In genomic region chr4:12319765-12320164, GRCh38 we compare ENCODE assay signal across 21 cellular contexts.
"Had no signal": no experiment of that assay in that cellular context is flagged by ENCODE, and none has a peak within 500 bp of the region (broad histone marks: within the 10 kb centered on the region; RNA-seq: fewer than 3 reads in every experiment).

No MANE protein-coding gene starts in this region.

- H3K36me3 Mint-ChIP-seq: activated naive CD4-positive, alpha-beta T cell treated with anti-CD3 and anti-CD28 coated beads, Interleukin-2, amount 10 ng/mL, durations not matched to agents 7 days and 5 days; memory B cell; naive B cell had no signal

- FAIRE-seq: endometrium had no signal

- H3K4me3 Mint-ChIP-seq: activated CD4-positive, alpha-beta T cell treated with anti-CD3 and anti-CD28 coated beads, Interleukin-2, amount 10 ng/mL, durations not matched to agents 24 days and 14 days; activated CD8-positive, alpha-beta T cell treated with anti-CD3 and anti-CD28 coated beads for 36 hours; activated naive CD4-positive, alpha-beta T cell treated with anti-CD3 and anti-CD28 coated beads, Interleukin-2, amount 10 ng/mL, durations not matched to agents 7 days and 5 days; activated naive CD8-positive, alpha-beta T cell treated with anti-CD3 and anti-CD28 coated beads, Interleukin-2, amount 50 U/mL, for 24 hours; memory B cell; naive B cell; neural crest cell; T-helper 1 cell treated with Interleukin-12 subunit alpha and Interleukin-12 subunit beta and Interleukin-4 antibody, amounts not matched to agents 30 μg/mL and 1 μg/mL, for 36 hours had no signal

- H3K27ac ChIP-seq: cardiac muscle cell, dorsolateral prefrontal cortex, tibial artery, uterus had no signal

- H3K27me3 ChIP-seq: cardiac muscle cell, tibial artery, uterus had no signal

- ATAC-seq: activated CD8-positive, alpha-beta T cell treated with anti-CD3 and anti-CD28 coated beads for 36 hours; activated naive CD8-positive, alpha-beta T cell treated with anti-CD3 and anti-CD28 coated beads, Interleukin-2, amount 50 U/mL, for 24 hours; left ventricle myocardium superior had no signal

- H3K9me3 Mint-ChIP-seq: activated CD4-positive, alpha-beta T cell treated with anti-CD3 and anti-CD28 coated beads, Interleukin-2, amount 10 ng/mL, durations not matched to agents 24 days and 14 days; activated naive CD4-positive, alpha-beta T cell treated with anti-CD3 and anti-CD28 coated beads, Interleukin-2, amount 10 ng/mL, durations not matched to agents 7 days and 5 days; memory B cell; neural crest cell had no signal

- H3K36me3 ChIP-seq: cardiac muscle cell, tibial artery, uterus had no signal

- H3K4me1 ChIP-seq: tibial artery, uterus had no signal

- H3K27ac Mint-ChIP-seq: activated CD4-positive, alpha-beta T cell treated with anti-CD3 and anti-CD28 coated beads, Interleukin-2, amount 10 ng/mL, durations not matched to agents 24 days and 14 days; activated CD8-positive, alpha-beta T cell treated with anti-CD3 and anti-CD28 coated beads for 36 hours; activated naive CD4-positive, alpha-beta T cell treated with anti-CD3 and anti-CD28 coated beads, Interleukin-2, amount 10 ng/mL, durations not matched to agents 7 days and 5 days; activated naive CD8-positive, alpha-beta T cell treated with anti-CD3 and anti-CD28 coated beads, Interleukin-2, amount 50 U/mL, for 24 hours; activated T-helper 2 cell treated with anti-CD3 and anti-CD28 coated beads, Interferon-gamma antibody, Interleukin-2, Interleukin-4, amounts not matched to agents 10 μg/mL and 5 μg/mL and 100 μg/mL, durations not matched to agents 14 hours and 24 hours and 36 hours; memory B cell; naive B cell; progenitor cell of endocrine pancreas; T-helper 1 cell treated with Interleukin-12 subunit alpha and Interleukin-12 subunit beta and Interleukin-4 antibody, amounts not matched to agents 30 μg/mL and 1 μg/mL, for 36 hours had no signal

- H3K27me3 Mint-ChIP-seq: activated CD4-positive, alpha-beta T cell treated with anti-CD3 and anti-CD28 coated beads, Interleukin-2, amount 10 ng/mL, durations not matched to agents 24 days and 14 days; activated CD8-positive, alpha-beta T cell treated with anti-CD3 and anti-CD28 coated beads for 36 hours; activated naive CD4-positive, alpha-beta T cell treated with anti-CD3 and anti-CD28 coated beads, Interleukin-2, amount 10 ng/mL, durations not matched to agents 7 days and 5 days; activated naive CD8-positive, alpha-beta T cell treated with anti-CD3 and anti-CD28 coated beads, Interleukin-2, amount 50 U/mL, for 24 hours; memory B cell; naive B cell; progenitor cell of endocrine pancreas had no signal

- H3K4me3 ChIP-seq: cardiac muscle cell, dorsolateral prefrontal cortex, tibial artery, uterus had no signal

- DNase-seq: activated CD4-positive, alpha-beta T cell treated with anti-CD3 and anti-CD28 coated beads, Interleukin-2, amount 10 ng/mL, durations not matched to agents 24 days and 14 days; activated CD8-positive, alpha-beta T cell treated with anti-CD3 and anti-CD28 coated beads for 36 hours; activated naive CD4-positive, alpha-beta T cell treated with anti-CD3 and anti-CD28 coated beads, Interleukin-2, amount 10 ng/mL, durations not matched to agents 7 days and 5 days; activated naive CD8-positive, alpha-beta T cell treated with anti-CD3 and anti-CD28 coated beads, Interleukin-2, amount 50 U/mL, for 24 hours; activated T-cell treated with anti-CD3 and anti-CD28 coated beads, Interleukin-2, amount 50 U/mL, for 1 hour; dorsolateral prefrontal cortex; left ventricle myocardium superior; naive B cell; stimulated activated CD4-positive, alpha-beta T cell treated with anti-CD3 and anti-CD28 coated beads, Interleukin-12 subunit alpha, Interleukin-12 subunit beta, amount 100 ng/mL, for 4 hours; stimulated activated CD4-positive, alpha-beta T cell treated with anti-CD3 and anti-CD28 coated beads, Interleukin-1b, Interleukin-23, amount 100 ng/mL, for 48 hours; stimulated activated CD8-positive, alpha-beta memory T cell treated with anti-CD3 and anti-CD28 coated beads, Interleukin-4, amount 100 ng/mL, for 48 hours; stimulated activated naive CD4-positive, alpha-beta T cell; tibial artery; uterus had no signal

- H3K4me1 Mint-ChIP-seq: activated CD4-positive, alpha-beta T cell treated with anti-CD3 and anti-CD28 coated beads, Interleukin-2, amount 10 ng/mL, durations not matched to agents 24 days and 14 days; activated naive CD4-positive, alpha-beta T cell treated with anti-CD3 and anti-CD28 coated beads, Interleukin-2, amount 10 ng/mL, durations not matched to agents 7 days and 5 days; activated naive CD8-positive, alpha-beta T cell treated with anti-CD3 and anti-CD28 coated beads, Interleukin-2, amount 50 U/mL, for 24 hours; memory B cell; naive B cell; neural crest cell had no signal

- H3K9me3 ChIP-seq: tibial artery, uterus had no signal
